Comparison of ENCODE assay signal across 13 cellular contexts in genomic region chr2:170679607-170680079, GRCh38. TPM values are rescaled to one million over a fixed set of nuclear protein-coding genes. Genes with fewer than 3 reads are reported as not detected.
DNase-seq lines count a peak whose midpoint lies in the region; ATAC-seq and TF ChIP-seq lines count a peak whose summit lies in the region.
"Had no signal": no experiment of that assay in that cellular context is flagged by ENCODE, and none has a peak within 500 bp of the region (broad histone marks: within the 10 kb centered on the region; RNA-seq: fewer than 3 reads in every experiment).

No MANE protein-coding gene starts in this region.

- POLR2A ChIA-PET in Caco-2 (lab: Charles Lee), result no interaction called here

- H3K27ac Mint-ChIP-seq in Caco-2 (ENCODE audit: unreplicated experiment), result no peak overlapping the region
- no peak overlapping the region for H3K27ac Mint-ChIP-seq in stimulated activated naive B cell treated with anti-CD40 and anti-IgM and Interleukin-4, amounts not matched to agents 10 μg/mL and 1 μg/mL and 100 μg/mL, for 72 hours

- H3K79me2 ChIP-seq in KMS-11 (ENCODE audit: insufficient read depth, low read depth) (no peaks in the 10 kb centered on the region), trophoblast cell (ENCODE audit: control insufficient read depth, insufficient read depth, low read length, poor library complexity) (no peaks in the 10 kb centered on the region)

- no peak for TF ChIP-seq CTCF in Caco-2 (IDR thresholded peaks at IDR 0.05; ENCODE audit: insufficient read depth in 1 of 2, low read depth in 1 of 2, low read length in 1 of 2, severe bottlenecking in 1 of 2, unreplicated experiment in 1 of 2)
- TF ChIP-seq CTCF in KMS-11 (conservative IDR thresholded peaks at IDR 0.05; ENCODE audit: low read depth, low read length), result no peak

- CTCF ChIA-PET in Caco-2 (lab: Charles Lee), result interaction anchor here (0.6 to 1.1 kb wide), 6 partner anchors 15 to 319 kb away, joined by 3 to 5 read pairs (median 4); partner anchors contain the start of gene SP5

- no peaks in the 10 kb centered on the region for H3K4me1 Mint-ChIP-seq in Caco-2 (ENCODE audit: low read depth, unreplicated experiment)
- no peaks in the 10 kb centered on the region for H3K4me1 Mint-ChIP-seq in stimulated activated naive B cell treated with anti-CD40 and anti-IgM and Interleukin-4, amounts not matched to agents 10 μg/mL and 1 μg/mL and 100 μg/mL, for 72 hours

- DNase-seq in Caco-2 (peak in 1 of 2 experiments; percentile 16), SK-N-MC (ENCODE audit: low read depth, low spot score) (peak; percentile 51), left lobe of liver (ENCODE audit: low spot score) (no peak), trophoblast cell (no peak)
- DNase-seq in stimulated activated naive B cell treated with anti-CD40 and anti-IgM and Interleukin-4, amounts not matched to agents 10 μg/mL and 1 μg/mL and 100 μg/mL, for 72 hours, result no peak
- DNase-seq: activated naive CD4-positive, alpha-beta T cell treated with anti-CD3 and anti-CD28 coated beads, Interleukin-2, amount 50 U/mL, for 16 hours; effector CD4-positive, alpha-beta T cell; MV-4-11; RPMI8226 had no signal

- H2BK5ac ChIP-seq in trophoblast cell (ENCODE audit: low read depth, low read length, poor library complexity), result no peak overlapping the region

- H3K27ac ChIP-seq in KMS-11, result peak overlapping the region; percentile 77
- H3K27ac ChIP-seq in SK-N-MC, result no peak overlapping the region
- H3K27ac ChIP-seq in trophoblast cell (ENCODE audit: low read depth, low read length), result no peak overlapping the region

- H4K91ac ChIP-seq in trophoblast cell (ENCODE audit: low read depth, low read length), result no peak overlapping the region

- H3K18ac ChIP-seq in trophoblast cell (ENCODE audit: low read length), result no peak overlapping the region

- H2AFZ ChIP-seq in KMS-11 (ENCODE audit: low read depth), result peak overlapping the region; percentile 26; the same call in 1 of the 2 replicates
- no peak overlapping the region for H2AFZ ChIP-seq in trophoblast cell (ENCODE audit: insufficient read depth, low read length, poor library complexity)

- no peaks in the 10 kb centered on the region for H3K9me3 Mint-ChIP-seq in Caco-2 (ENCODE audit: unreplicated experiment)
- H3K9me3 Mint-ChIP-seq in stimulated activated naive B cell treated with anti-CD40 and anti-IgM and Interleukin-4, amounts not matched to agents 10 μg/mL and 1 μg/mL and 100 μg/mL, for 72 hours, result no peaks in the 10 kb centered on the region

- H3K23ac ChIP-seq in trophoblast cell (ENCODE audit: low read length), result no peak overlapping the region

- no peaks in the 10 kb centered on the region for H4K20me1 ChIP-seq in KMS-11 (ENCODE audit: insufficient read depth)

- H2BK120ac ChIP-seq in trophoblast cell (ENCODE audit: insufficient read depth, low read length, poor library complexity), result no peak overlapping the region

- no peak overlapping the region for H2BK12ac ChIP-seq in trophoblast cell (ENCODE audit: low read length)

- H3K4me1 ChIP-seq in Caco-2 (0 out of 2 replicates have a peak, but pooled peaks cover 7% of the 10 kb centered on the region), KMS-11 (ENCODE audit: low read depth, poor library complexity, severe bottlenecking) (peaks cover 35% of the 10 kb centered on the region), trophoblast cell (ENCODE audit: control insufficient read depth in 1 of 2, insufficient read depth in 2 of 2, low read length in 2 of 2) (no peaks in the 10 kb centered on the region)

- no TSS peak for BruUV-seq in Caco-2 (replicated peaks; lab: Mats Ljungman, UMichigan)

- no peak overlapping the region for H4K8ac ChIP-seq in trophoblast cell (ENCODE audit: low read depth, low read length)

- no CpG with 5 or more reads among the region's 5 CpGs for WGBS in trophoblast cell (ENCODE audit: extremely low coverage, insufficient coverage, insufficient read length)

- intact Hi-C loops in Caco-2 (cut with micrococcal nuclease; ENCODE audit: unreplicated experiment), result no loop called here

- H3K36me3 Mint-ChIP-seq in Caco-2 (ENCODE audit: insufficient read depth, unreplicated experiment), result no peaks in the 10 kb centered on the region
- no peaks in the 10 kb centered on the region for H3K36me3 Mint-ChIP-seq in stimulated activated naive B cell treated with anti-CD40 and anti-IgM and Interleukin-4, amounts not matched to agents 10 μg/mL and 1 μg/mL and 100 μg/mL, for 72 hours

- H3K79me1 ChIP-seq in trophoblast cell (ENCODE audit: low read length), result no peaks in the 10 kb centered on the region

- no peaks in the 10 kb centered on the region for H3K27me3 Mint-ChIP-seq in Caco-2 (ENCODE audit: insufficient read depth, unreplicated experiment)
- peaks cover 5 to 13% of the 10 kb centered on the region in 2 donors for H3K27me3 Mint-ChIP-seq in stimulated activated naive B cell treated with anti-CD40 and anti-IgM and Interleukin-4, amounts not matched to agents 10 μg/mL and 1 μg/mL and 100 μg/mL, for 72 hours

- ATAC-seq in left lobe of liver, result peak; percentile 29
- no peak for ATAC-seq in HG03175 (IDR thresholded peaks at IDR 0.05; ENCODE audit: unreplicated experiment)
- ATAC-seq in stimulated activated naive B cell treated with anti-CD40 and anti-IgM and Interleukin-4, amounts not matched to agents 10 μg/mL and 1 μg/mL and 100 μg/mL, for 72 hours (replicated peaks), result no peak
- no peak for ATAC-seq in GM19463 (IDR thresholded peaks at IDR 0.05; ENCODE audit: unreplicated experiment)

- no peak overlapping the region for H3K4ac ChIP-seq in trophoblast cell (ENCODE audit: low read depth, low read length)

- H3K9me3 ChIP-seq in Caco-2 (no peaks in the 10 kb centered on the region), SK-N-MC (ENCODE audit: low read depth, low read length) (no peaks in the 10 kb centered on the region), trophoblast cell (ENCODE audit: insufficient read depth, low read depth, low read length) (no peaks in the 10 kb centered on the region)

- no peaks in the 10 kb centered on the region for H3K36me3 ChIP-seq in Caco-2 (ENCODE audit: control insufficient read depth, insufficient read depth, low read length)
- H3K36me3 ChIP-seq in KMS-11 (ENCODE audit: insufficient read depth), result no peaks in the 10 kb centered on the region
- no peaks in the 10 kb centered on the region for H3K36me3 ChIP-seq in SK-N-MC (ENCODE audit: insufficient read depth, low read length)
- no peaks in the 10 kb centered on the region for H3K36me3 ChIP-seq in trophoblast cell (ENCODE audit: control insufficient read depth in 1 of 2, insufficient read depth in 2 of 2, low read length in 2 of 2)

- no peak overlapping the region for H4K12ac ChIP-seq in trophoblast cell (ENCODE audit: low read depth, low read length)

- H3K9ac ChIP-seq in KMS-11 (peak overlapping the region; percentile 20; the same call in 1 of the 2 replicates), SK-N-MC (ENCODE audit: insufficient read length) (no peak overlapping the region), trophoblast cell (ENCODE audit: low read length) (no peak overlapping the region)

- peak overlapping the region; percentile 18 for H3K4me3 ChIP-seq in Caco-2 (ENCODE audit: low read depth, low read length)
- H3K4me3 ChIP-seq in KMS-11 (IDR thresholded peaks at IDR 0.05; ENCODE audit: insufficient read depth, low read depth, low read length), result no peak overlapping the region
- no peak overlapping the region for H3K4me3 ChIP-seq in SK-N-MC
- no peak overlapping the region for H3K4me3 ChIP-seq in trophoblast cell (ENCODE audit: low read depth, low read length)

- no peak overlapping the region for H3K14ac ChIP-seq in trophoblast cell (ENCODE audit: low read length)

- peak overlapping the region; percentile 55 for H3K4me3 Mint-ChIP-seq in Caco-2 (ENCODE audit: unreplicated experiment)
- no peak overlapping the region for H3K4me3 Mint-ChIP-seq in stimulated activated naive B cell treated with anti-CD40 and anti-IgM and Interleukin-4, amounts not matched to agents 10 μg/mL and 1 μg/mL and 100 μg/mL, for 72 hours

- H3K4me2 ChIP-seq in KMS-11 (peak overlapping the region; percentile 20), trophoblast cell (ENCODE audit: low read length) (no peak overlapping the region)

- H3K27me3 ChIP-seq in Caco-2 (replicated peaks; ENCODE audit: control insufficient read depth, insufficient read depth, low read length) (no peaks in the 10 kb centered on the region), KMS-11 (ENCODE audit: insufficient read depth, low read depth) (no peaks in the 10 kb centered on the region), trophoblast cell (ENCODE audit: insufficient read depth, low read length) (no peaks in the 10 kb centered on the region)

- no peak overlapping the region for H2AK5ac ChIP-seq in trophoblast cell (ENCODE audit: low read length)

RNA-seq across cellular contexts. Expression of gene SP5, which starts 35.5 kb away (rescaled TPM):
- total RNA-seq in Caco-2 (2022) (149 and 161 TPM in 2 replicates), left lobe of liver (2.6 TPM)
- 0.03 TPM in 1 of 2 replicates, not detected in the other for polyA plus RNA-seq in trophoblast cell (2013)
- total RNA-seq: osteocyte had no signal

Comparison
In these comparisons a context has a peak if more than half of its experiments do, and no peak if none do; other contexts are left out.
1. RNA of gene SP5, which starts 35.5 kb away (total RNA-seq): 149 to 161 TPM in Caco-2; 2.6 TPM in left lobe of liver (single experiment); every median in the first group is over 10 times any median in the second.